In genomic region chr14:95533391-95533821, GRCh38 we compare ENCODE assay signal across 1 cellular context.
TF ChIP-seq lines count a peak whose summit lies in the region.

No MANE protein-coding gene starts in this region.

TF ChIP-seq in HepG2, 621 proteins besides CTCF, POLR2A, EP300 and RAD21:
- TF ChIP-seq ZNF329 (CRISPR knock-in tag; IDR thresholded peaks at IDR 0.05; ENCODE audit: low read depth) (no peak), TFDP1 (CRISPR knock-in tag; IDR thresholded peaks at IDR 0.05; ENCODE audit: borderline replicate concordance) (peak; percentile 76; the same call in 1 of the 2 replicates), ZNF709 (CRISPR knock-in tag; IDR thresholded peaks at IDR 0.05) (0 out of 2 replicates have a peak, but pooled peaks have one; percentile 11), STAT5B (CRISPR knock-in tag; IDR thresholded peaks at IDR 0.05) (no peak), RFX3 (CRISPR knock-in tag; IDR thresholded peaks at IDR 0.05) (0 out of 2 replicates have a peak, but pooled peaks have one; percentile 35), ZNF777 (CRISPR knock-in tag; IDR thresholded peaks at IDR 0.05) (no peak), ZNF674 (CRISPR knock-in tag; IDR thresholded peaks at IDR 0.05; ENCODE audit: low read depth) (no peak), ZBTB38 (CRISPR knock-in tag; IDR thresholded peaks at IDR 0.05) (0 out of 2 replicates have a peak, but pooled peaks have one; percentile 26), MIER2 (CRISPR knock-in tag; IDR thresholded peaks at IDR 0.05) (no peak), SIN3A (IDR thresholded peaks at IDR 0.05; ENCODE audit: borderline replicate concordance, low read depth, low read length) (no peak), ZNF3 (CRISPR knock-in tag; IDR thresholded peaks at IDR 0.05) (no peak), UBTF (CRISPR knock-in tag; IDR thresholded peaks at IDR 0.05) (no peak), IRF2 (CRISPR knock-in tag; IDR thresholded peaks at IDR 0.05) (0 out of 2 replicates have a peak, but pooled peaks have one; percentile 26), SOX5 (CRISPR knock-in tag; IDR thresholded peaks at IDR 0.05; ENCODE audit: borderline replicate concordance) (0 out of 2 replicates have a peak, but pooled peaks have one; percentile 10), SAP130 (CRISPR knock-in tag; IDR thresholded peaks at IDR 0.05; ENCODE audit: low read depth) (peak; percentile 66; the same call in 1 of the 2 replicates), ERF (CRISPR knock-in tag; IDR thresholded peaks at IDR 0.05) (no peak), KAT7 (CRISPR knock-in tag; IDR thresholded peaks at IDR 0.05; ENCODE audit: borderline replicate concordance) (0 out of 2 replicates have a peak, but pooled peaks have one; percentile 8), NONO (IDR thresholded peaks at IDR 0.05) (no peak), NONO (CRISPR knock-in tag; conservative IDR thresholded peaks at IDR 0.05) (no peak), MXD4 (CRISPR knock-in tag; IDR thresholded peaks at IDR 0.05) (peak; percentile 27; the same call in 1 of the 2 replicates), ESRRA (CRISPR knock-in tag; IDR thresholded peaks at IDR 0.05; ENCODE audit: low read depth) (no peak), SOX13 (IDR thresholded peaks at IDR 0.05) (no peak), SOX13 (CRISPR knock-in tag; conservative IDR thresholded peaks at IDR 0.05 in 1 of 2, IDR thresholded peaks at IDR 0.05 in 1 of 2) (no peak), ZNF570 (CRISPR knock-in tag; IDR thresholded peaks at IDR 0.05; ENCODE audit: borderline replicate concordance) (no peak), ATF4 (CRISPR knock-in tag; IDR thresholded peaks at IDR 0.05) (no peak), NFYC (CRISPR knock-in tag; IDR thresholded peaks at IDR 0.05) (0 out of 2 replicates have a peak, but pooled peaks have one; percentile 23), NR2F2 (IDR thresholded peaks at IDR 0.05; ENCODE audit: borderline replicate concordance, low read depth) (no peak), ASH2L (IDR thresholded peaks at IDR 0.05; ENCODE audit: insufficient read length, low read depth, low read length) (no peak), RFX1 (IDR thresholded peaks at IDR 0.05) (peak; percentile 64), ZNF350 (CRISPR knock-in tag; IDR thresholded peaks at IDR 0.05; ENCODE audit: borderline replicate concordance, low read depth) (0 out of 2 replicates have a peak, but pooled peaks have one; percentile 8), MED1 (CRISPR knock-in tag; IDR thresholded peaks at IDR 0.05) (0 out of 2 replicates have a peak, but pooled peaks have one; percentile 19), GATAD1 (CRISPR knock-in tag; IDR thresholded peaks at IDR 0.05) (0 out of 2 replicates have a peak, but pooled peaks have one; percentile 20), ELF1 (CRISPR knock-in tag; IDR thresholded peaks at IDR 0.05) (peak; percentile 63)
- TF ChIP-seq, protein P1, sequence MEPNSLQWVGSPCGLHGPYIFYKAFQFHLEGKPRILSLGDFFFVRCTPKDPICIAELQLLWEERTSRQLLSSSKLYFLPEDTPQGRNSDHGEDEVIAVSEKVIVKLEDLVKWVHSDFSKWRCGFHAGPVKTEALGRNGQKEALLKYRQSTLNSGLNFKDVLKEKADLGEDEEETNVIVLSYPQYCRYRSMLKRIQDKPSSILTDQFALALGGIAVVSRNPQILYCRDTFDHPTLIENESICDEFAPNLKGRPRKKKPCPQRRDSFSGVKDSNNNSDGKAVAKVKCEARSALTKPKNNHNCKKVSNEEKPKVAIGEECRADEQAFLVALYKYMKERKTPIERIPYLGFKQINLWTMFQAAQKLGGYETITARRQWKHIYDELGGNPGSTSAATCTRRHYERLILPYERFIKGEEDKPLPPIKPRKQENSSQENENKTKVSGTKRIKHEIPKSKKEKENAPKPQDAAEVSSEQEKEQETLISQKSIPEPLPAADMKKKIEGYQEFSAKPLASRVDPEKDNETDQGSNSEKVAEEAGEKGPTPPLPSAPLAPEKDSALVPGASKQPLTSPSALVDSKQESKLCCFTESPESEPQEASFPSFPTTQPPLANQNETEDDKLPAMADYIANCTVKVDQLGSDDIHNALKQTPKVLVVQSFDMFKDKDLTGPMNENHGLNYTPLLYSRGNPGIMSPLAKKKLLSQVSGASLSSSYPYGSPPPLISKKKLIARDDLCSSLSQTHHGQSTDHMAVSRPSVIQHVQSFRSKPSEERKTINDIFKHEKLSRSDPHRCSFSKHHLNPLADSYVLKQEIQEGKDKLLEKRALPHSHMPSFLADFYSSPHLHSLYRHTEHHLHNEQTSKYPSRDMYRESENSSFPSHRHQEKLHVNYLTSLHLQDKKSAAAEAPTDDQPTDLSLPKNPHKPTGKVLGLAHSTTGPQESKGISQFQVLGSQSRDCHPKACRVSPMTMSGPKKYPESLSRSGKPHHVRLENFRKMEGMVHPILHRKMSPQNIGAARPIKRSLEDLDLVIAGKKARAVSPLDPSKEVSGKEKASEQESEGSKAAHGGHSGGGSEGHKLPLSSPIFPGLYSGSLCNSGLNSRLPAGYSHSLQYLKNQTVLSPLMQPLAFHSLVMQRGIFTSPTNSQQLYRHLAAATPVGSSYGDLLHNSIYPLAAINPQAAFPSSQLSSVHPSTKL (CRISPR knock-in tag; IDR thresholded peaks at IDR 0.05), result no peak
- TF ChIP-seq, protein P2, sequence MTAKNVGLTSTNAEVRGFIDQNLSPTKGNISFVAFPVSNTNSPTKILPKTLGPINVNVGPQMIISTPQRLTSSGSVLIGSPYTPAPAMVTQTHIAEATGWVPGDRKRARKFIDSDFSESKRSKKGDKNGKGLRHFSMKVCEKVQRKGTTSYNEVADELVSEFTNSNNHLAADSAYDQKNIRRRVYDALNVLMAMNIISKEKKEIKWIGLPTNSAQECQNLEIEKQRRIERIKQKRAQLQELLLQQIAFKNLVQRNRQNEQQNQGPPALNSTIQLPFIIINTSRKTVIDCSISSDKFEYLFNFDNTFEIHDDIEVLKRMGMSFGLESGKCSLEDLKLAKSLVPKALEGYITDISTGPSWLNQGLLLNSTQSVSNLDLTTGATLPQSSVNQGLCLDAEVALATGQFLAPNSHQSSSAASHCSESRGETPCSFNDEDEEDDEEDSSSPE (CRISPR knock-in tag; IDR thresholded peaks at IDR 0.05), result peak; percentile 70
- TF ChIP-seq, protein P3, sequence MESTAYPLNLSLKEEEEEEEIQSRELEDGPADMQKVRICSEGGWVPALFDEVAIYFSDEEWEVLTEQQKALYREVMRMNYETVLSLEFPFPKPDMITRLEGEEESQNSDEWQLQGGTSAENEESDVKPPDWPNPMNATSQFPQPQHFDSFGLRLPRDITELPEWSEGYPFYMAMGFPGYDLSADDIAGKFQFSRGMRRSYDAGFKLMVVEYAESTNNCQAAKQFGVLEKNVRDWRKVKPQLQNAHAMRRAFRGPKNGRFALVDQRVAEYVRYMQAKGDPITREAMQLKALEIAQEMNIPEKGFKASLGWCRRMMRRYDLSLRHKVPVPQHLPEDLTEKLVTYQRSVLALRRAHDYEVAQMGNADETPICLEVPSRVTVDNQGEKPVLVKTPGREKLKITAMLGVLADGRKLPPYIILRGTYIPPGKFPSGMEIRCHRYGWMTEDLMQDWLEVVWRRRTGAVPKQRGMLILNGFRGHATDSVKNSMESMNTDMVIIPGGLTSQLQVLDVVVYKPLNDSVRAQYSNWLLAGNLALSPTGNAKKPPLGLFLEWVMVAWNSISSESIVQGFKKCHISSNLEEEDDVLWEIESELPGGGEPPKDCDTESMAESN (CRISPR knock-in tag; conservative IDR thresholded peaks at IDR 0.05), result 0 out of 2 replicates have a peak, but pooled peaks have one; percentile 26
- TF ChIP-seq, protein P4, sequence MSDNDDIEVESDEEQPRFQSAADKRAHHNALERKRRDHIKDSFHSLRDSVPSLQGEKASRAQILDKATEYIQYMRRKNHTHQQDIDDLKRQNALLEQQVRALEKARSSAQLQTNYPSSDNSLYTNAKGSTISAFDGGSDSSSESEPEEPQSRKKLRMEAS (IDR thresholded peaks at IDR 0.05), result peak; percentile 72; the same call in 1 of the 2 replicates
